ENCODE assay signal across 12 cellular contexts in genomic region chr15:67042490-67043181, GRCh38. TPM values are rescaled to one million over a fixed set of nuclear protein-coding genes. Genes with fewer than 3 reads are reported as not detected.
DNase-seq lines count a peak whose midpoint lies in the region; ATAC-seq and TF ChIP-seq lines count a peak whose summit lies in the region.
"Had no signal": no experiment of that assay in that cellular context is flagged by ENCODE, and none has a peak within 500 bp of the region (broad histone marks: within the 10 kb centered on the region; RNA-seq: fewer than 3 reads in every experiment).

No MANE protein-coding gene starts in this region.

- no peak for ATAC-seq in GM19452 (IDR thresholded peaks at IDR 0.05; ENCODE audit: unreplicated experiment)

- H3K4me3 ChIP-seq in dorsolateral prefrontal cortex (no peak overlapping the region), skeletal muscle satellite cell (ENCODE audit: low read length) (no peak overlapping the region)
- H3K4me3 ChIP-seq: tibial nerve had no signal

- peak; percentile 40 for DNase-seq in SIG-M5 treated with dmso at 0.1 percent for 504 hours (lab: John Stamatoyannopoulos, UW; ENCODE audit: unreplicated experiment)
- no peak for DNase-seq in SIG-M5 (lab: John Stamatoyannopoulos, UW)
- peak; percentile 60 for DNase-seq in RPMI7951 (ENCODE audit: low read depth)
- DNase-seq in dorsolateral prefrontal cortex, result peak in 3 of 10 donors; percentile 50 to 72 (median 66)
- DNase-seq in NCI-H526 treated with DMSO at 0.1 percent for 48 hours (lab: John Stamatoyannopoulos, UW), result no peak
- no peak for DNase-seq in AG08395 (ENCODE audit: low spot score)
- DNase-seq: amniotic stem cell, foreskin melanocyte had no signal

- H3K27ac ChIP-seq in dorsolateral prefrontal cortex, result peak overlapping the region in 45 of 59 donors; percentile 1 to 85 (median 70)
- H3K27ac ChIP-seq: 22Rv1, tibial nerve had no signal

- H3K27me3 ChIP-seq in dorsolateral prefrontal cortex (no peaks in the 10 kb centered on the region), skeletal muscle satellite cell (ENCODE audit: control insufficient read depth, insufficient read depth, low read length) (no peaks in the 10 kb centered on the region)
- H3K27me3 ChIP-seq: tibial nerve had no signal

- H3K36me3 ChIP-seq in skeletal muscle satellite cell (ENCODE audit: insufficient read depth, low read length), result no peaks in the 10 kb centered on the region
- H3K36me3 ChIP-seq: tibial nerve had no signal

- H3K4me2 ChIP-seq in skeletal muscle satellite cell (ENCODE audit: low read length), result peak overlapping the region; percentile 45

- peaks cover 34% of the 10 kb centered on the region for H3K4me1 ChIP-seq in skeletal muscle satellite cell (ENCODE audit: control insufficient read depth, insufficient read depth, low read length)

- H3K9me3 ChIP-seq in skeletal muscle satellite cell (replicated peaks; ENCODE audit: low read length), result no peaks in the 10 kb centered on the region
- H3K9me3 ChIP-seq: tibial nerve had no signal

- TF ChIP-seq CTCF in dorsolateral prefrontal cortex (IDR thresholded peaks at IDR 0.05 in 54 of 56, conservative IDR thresholded peaks at IDR 0.05 in 2 of 56; ENCODE audit: low read depth in 1 of 56, partially characterized antibody in 56 of 56), result no peak

- peak overlapping the region; percentile 41 for H3K9ac ChIP-seq in skeletal muscle satellite cell (ENCODE audit: low read depth, low read length)

- intact Hi-C loops in dorsolateral prefrontal cortex (cut with DNase I), result no loop called here

RNA-seq across cellular contexts. Expression of gene SMAD3, which starts 22.8 kb away (rescaled TPM):
- 17.7 and 19.7 TPM in 2 replicates for total RNA-seq in RPMI7951 (2014; rRNA removed; shearing (Covaris generic))
- 10 to 100 TPM; 14.8 to 63.4 (median 37.5) TPM for total RNA-seq in dorsolateral prefrontal cortex
- 18.3 and 32.1 TPM in 2 replicates for total RNA-seq in skeletal muscle satellite cell (2012; rRNA removed)

Comparison
In these comparisons a context has a peak if more than half of its experiments do, and no peak if none do; other contexts are left out.
1. DNase-seq: peak in SIG-M5 treated with dmso at 0.1 percent for 504 hours (single experiment) and RPMI7951 (single experiment); none in SIG-M5 (single experiment), NCI-H526 treated with DMSO at 0.1 percent for 48 hours (single experiment) and AG08395 (single experiment).